1 cellular context compared by ENCODE assay signal in the genomic region with DNA sequence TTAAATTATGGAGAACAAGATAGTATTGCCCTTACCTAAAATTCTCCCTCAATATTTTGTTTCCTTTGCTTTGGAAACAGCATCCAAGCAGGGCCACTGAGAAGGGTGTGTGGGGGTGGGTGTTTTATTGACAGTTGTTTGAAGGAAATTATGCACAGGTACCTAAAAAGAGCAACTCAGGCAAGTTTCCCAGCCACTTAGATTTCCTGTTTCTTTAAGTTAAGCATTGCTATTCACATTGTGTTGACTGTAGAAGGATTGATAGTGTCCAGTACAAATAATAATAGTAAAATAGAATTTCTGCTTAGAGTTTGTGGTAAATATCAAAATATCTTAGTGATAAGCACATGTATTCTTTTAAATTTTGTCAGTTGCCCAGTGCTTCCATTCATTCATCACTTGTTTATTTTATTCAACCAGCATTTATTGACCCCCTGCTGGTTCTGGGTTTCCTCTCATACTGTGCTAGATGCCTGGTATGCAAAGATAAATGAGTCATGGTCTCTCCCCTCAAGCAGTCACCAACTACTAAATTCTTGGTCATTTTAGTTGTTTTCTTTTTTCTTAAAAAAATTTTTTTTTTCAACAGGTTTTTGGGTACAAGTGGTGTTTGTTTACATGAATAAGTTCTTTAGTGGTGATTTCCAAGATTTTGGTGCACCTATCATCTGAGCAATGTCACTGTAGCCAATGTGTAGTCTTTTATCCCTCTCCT.
TF ChIP-seq lines count a peak whose summit lies in the region.

No MANE protein-coding gene starts in this region.

TF ChIP-seq in SK-N-SH, 30 proteins besides CTCF, POLR2A, EP300 and RAD21 (continued from another document):
- TF ChIP-seq, protein P1, sequence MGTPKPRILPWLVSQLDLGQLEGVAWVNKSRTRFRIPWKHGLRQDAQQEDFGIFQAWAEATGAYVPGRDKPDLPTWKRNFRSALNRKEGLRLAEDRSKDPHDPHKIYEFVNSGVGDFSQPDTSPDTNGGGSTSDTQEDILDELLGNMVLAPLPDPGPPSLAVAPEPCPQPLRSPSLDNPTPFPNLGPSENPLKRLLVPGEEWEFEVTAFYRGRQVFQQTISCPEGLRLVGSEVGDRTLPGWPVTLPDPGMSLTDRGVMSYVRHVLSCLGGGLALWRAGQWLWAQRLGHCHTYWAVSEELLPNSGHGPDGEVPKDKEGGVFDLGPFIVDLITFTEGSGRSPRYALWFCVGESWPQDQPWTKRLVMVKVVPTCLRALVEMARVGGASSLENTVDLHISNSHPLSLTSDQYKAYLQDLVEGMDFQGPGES (IDR thresholded peaks at IDR 0.05; ENCODE audit: low read depth, low read length): no peak
- TF ChIP-seq GATA2 (CRISPR knock-in tag; IDR thresholded peaks at IDR 0.05): no peak
- no peak for TF ChIP-seq RFX5 (IDR thresholded peaks at IDR 0.05; ENCODE audit: low read length)
- TF ChIP-seq, protein P2, sequence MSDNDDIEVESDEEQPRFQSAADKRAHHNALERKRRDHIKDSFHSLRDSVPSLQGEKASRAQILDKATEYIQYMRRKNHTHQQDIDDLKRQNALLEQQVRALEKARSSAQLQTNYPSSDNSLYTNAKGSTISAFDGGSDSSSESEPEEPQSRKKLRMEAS (IDR thresholded peaks at IDR 0.05; ENCODE audit: low read depth): no peak
- TF ChIP-seq JUND (IDR thresholded peaks at IDR 0.05): peak; percentile 70
- TF ChIP-seq, protein P3, sequence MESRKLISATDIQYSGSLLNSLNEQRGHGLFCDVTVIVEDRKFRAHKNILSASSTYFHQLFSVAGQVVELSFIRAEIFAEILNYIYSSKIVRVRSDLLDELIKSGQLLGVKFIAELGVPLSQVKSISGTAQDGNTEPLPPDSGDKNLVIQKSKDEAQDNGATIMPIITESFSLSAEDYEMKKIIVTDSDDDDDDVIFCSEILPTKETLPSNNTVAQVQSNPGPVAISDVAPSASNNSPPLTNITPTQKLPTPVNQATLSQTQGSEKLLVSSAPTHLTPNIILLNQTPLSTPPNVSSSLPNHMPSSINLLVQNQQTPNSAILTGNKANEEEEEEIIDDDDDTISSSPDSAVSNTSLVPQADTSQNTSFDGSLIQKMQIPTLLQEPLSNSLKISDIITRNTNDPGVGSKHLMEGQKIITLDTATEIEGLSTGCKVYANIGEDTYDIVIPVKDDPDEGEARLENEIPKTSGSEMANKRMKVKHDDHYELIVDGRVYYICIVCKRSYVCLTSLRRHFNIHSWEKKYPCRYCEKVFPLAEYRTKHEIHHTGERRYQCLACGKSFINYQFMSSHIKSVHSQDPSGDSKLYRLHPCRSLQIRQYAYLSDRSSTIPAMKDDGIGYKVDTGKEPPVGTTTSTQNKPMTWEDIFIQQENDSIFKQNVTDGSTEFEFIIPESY (IDR thresholded peaks at IDR 0.05; ENCODE audit: borderline replicate concordance, low read depth): no peak
- no peak for TF ChIP-seq CHD2 (IDR thresholded peaks at IDR 0.05; ENCODE audit: low read length, partially characterized antibody)
- TF ChIP-seq, protein P4, sequence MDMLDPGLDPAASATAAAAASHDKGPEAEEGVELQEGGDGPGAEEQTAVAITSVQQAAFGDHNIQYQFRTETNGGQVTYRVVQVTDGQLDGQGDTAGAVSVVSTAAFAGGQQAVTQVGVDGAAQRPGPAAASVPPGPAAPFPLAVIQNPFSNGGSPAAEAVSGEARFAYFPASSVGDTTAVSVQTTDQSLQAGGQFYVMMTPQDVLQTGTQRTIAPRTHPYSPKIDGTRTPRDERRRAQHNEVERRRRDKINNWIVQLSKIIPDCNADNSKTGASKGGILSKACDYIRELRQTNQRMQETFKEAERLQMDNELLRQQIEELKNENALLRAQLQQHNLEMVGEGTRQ (IDR thresholded peaks at IDR 0.05; ENCODE audit: borderline replicate concordance, low read depth, low read length): no peak
- TF ChIP-seq YY1 (IDR thresholded peaks at IDR 0.05; ENCODE audit: low read depth): no peak
